ENCODE assay signal across 27 cellular contexts in the genomic region with DNA sequence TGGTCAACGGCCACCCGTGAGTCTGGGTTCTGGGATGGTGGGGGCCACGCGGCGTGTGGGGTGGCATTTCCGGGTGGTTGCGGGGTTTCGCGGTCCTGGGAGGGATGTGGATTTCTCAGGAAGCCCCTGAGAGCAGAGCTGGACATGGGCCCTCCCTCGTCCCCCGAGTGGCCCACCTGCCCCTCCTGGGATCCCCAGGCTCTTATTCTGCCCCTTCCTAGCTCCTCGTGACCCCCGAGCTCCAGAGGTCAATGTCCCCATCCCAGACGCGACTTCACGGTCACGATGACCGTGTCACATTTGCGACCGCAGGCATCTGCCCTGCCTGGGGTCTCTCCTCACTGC. TPM values are rescaled to one million over a fixed set of nuclear protein-coding genes. Genes with fewer than 3 reads are reported as not detected.
DNase-seq lines count a peak whose midpoint lies in the region; ATAC-seq and TF ChIP-seq lines count a peak whose summit lies in the region.
"Had no signal": no experiment of that assay in that cellular context is flagged by ENCODE, and none has a peak within 500 bp of the region (broad histone marks: within the 10 kb centered on the region; RNA-seq: fewer than 3 reads in every experiment).

No MANE protein-coding gene starts in this region.

- DNase-seq in activated CD4-positive, alpha-beta T cell treated with anti-CD3 and anti-CD28 coated beads for 1 hour = peak; percentile 7
- no peak for DNase-seq in activated CD4-positive, alpha-beta T cell treated with anti-CD3 and anti-CD28 coated beads, Interleukin-2, amount 50 U/mL, for 1 hour
- peak; percentile 21 for DNase-seq in GM20000 (ENCODE audit: low spot score)
- peak; percentile 6 for DNase-seq in iPS-NIHi7 (ENCODE audit: extremely low spot score)
- DNase-seq in upper lobe of right lung = peak; percentile 46
- no peak for DNase-seq in activated naive CD8-positive, alpha-beta T cell treated with anti-CD3 and anti-CD28 coated beads for 36 hours
- DNase-seq in NCI-H524 (lab: John Stamatoyannopoulos, UW) = no peak
- DNase-seq: DMS53, KBM-7, MV-4-11, NCI-H1105, NCI-H1436 treated with DMSO at 0.1 percent for 48 hours, NCI-H187 treated with DMSO at 0.1 percent for 48 hours, NCI-H2107, NCI-H526, PC-9, RPMI8226, SHP77 treated with DMSO at 0.1 percent for 48 hours, SW 1271 had no signal

- no peaks in the 10 kb centered on the region for H3K27me3 Mint-ChIP-seq in activated naive CD8-positive, alpha-beta T cell treated with anti-CD3 and anti-CD28 coated beads for 36 hours
- H3K27me3 Mint-ChIP-seq: CD4-positive, alpha-beta T cell had no signal

- intact Hi-C loops in upper lobe of right lung (cut with DNase I) = no loop called here

- no peaks in the 10 kb centered on the region for H3K27me3 ChIP-seq in upper lobe of right lung
- H3K27me3 ChIP-seq: BLaER1 had no signal

- H3K36me3 Mint-ChIP-seq in activated naive CD8-positive, alpha-beta T cell treated with anti-CD3 and anti-CD28 coated beads for 36 hours = no peaks in the 10 kb centered on the region

- TF ChIP-seq CTCF in GM20000 (IDR thresholded peaks at IDR 0.05; ENCODE audit: extremely low read depth, missing control alignments) (no peak), upper lobe of right lung (IDR thresholded peaks at IDR 0.05) (no peak)

- no peak overlapping the region for H3K4me3 ChIP-seq in upper lobe of right lung
- H3K4me3 ChIP-seq: BLaER1, PC-9 had no signal

- no peaks in the 10 kb centered on the region for H3K9me3 ChIP-seq in upper lobe of right lung
- H3K9me3 ChIP-seq: BLaER1 had no signal

- no peaks in the 10 kb centered on the region for H3K4me1 ChIP-seq in upper lobe of right lung

- ATAC-seq in upper lobe of right lung = no peak

- H3K27ac Mint-ChIP-seq in activated naive CD8-positive, alpha-beta T cell treated with anti-CD3 and anti-CD28 coated beads for 36 hours = no peak overlapping the region
- H3K27ac Mint-ChIP-seq: CD4-positive, alpha-beta T cell had no signal

- no peak overlapping the region for H3K27ac ChIP-seq in upper lobe of right lung
- H3K27ac ChIP-seq: BLaER1, PC-9 had no signal

- H3K9me3 Mint-ChIP-seq in activated naive CD8-positive, alpha-beta T cell treated with anti-CD3 and anti-CD28 coated beads for 36 hours = no peaks in the 10 kb centered on the region
- H3K9me3 Mint-ChIP-seq: CD4-positive, alpha-beta T cell had no signal

- H3K4me3 Mint-ChIP-seq in activated naive CD8-positive, alpha-beta T cell treated with anti-CD3 and anti-CD28 coated beads for 36 hours = no peak overlapping the region
- H3K4me3 Mint-ChIP-seq: CD4-positive, alpha-beta T cell had no signal

- H3K4me1 Mint-ChIP-seq in activated naive CD8-positive, alpha-beta T cell treated with anti-CD3 and anti-CD28 coated beads for 36 hours = no peaks in the 10 kb centered on the region

- no peaks in the 10 kb centered on the region for H3K36me3 ChIP-seq in upper lobe of right lung
- H3K36me3 ChIP-seq: BLaER1 had no signal

RNA-seq across cellular contexts. Expression of a gene that starts 4.4 kb away (rescaled TPM):
- total RNA-seq in upper lobe of right lung = not detected
- total RNA-seq in activated naive CD8-positive, alpha-beta T cell treated with anti-CD3 and anti-CD28 coated beads for 36 hours = not detected
- total RNA-seq: A172; CD4-positive, alpha-beta T cell; Daoy; G401; H4; LHCN-M2; MCF 10A had no signal

Comparison
In these comparisons a context has a peak if more than half of its experiments do, and no peak if none do; other contexts are left out.
1. DNase-seq: peak in activated CD4-positive, alpha-beta T cell treated with anti-CD3 and anti-CD28 coated beads for 1 hour (single experiment), GM20000 (single experiment), iPS-NIHi7 (single experiment) and upper lobe of right lung (single experiment); none in activated CD4-positive, alpha-beta T cell treated with anti-CD3 and anti-CD28 coated beads, Interleukin-2, amount 50 U/mL, for 1 hour (single experiment), activated naive CD8-positive, alpha-beta T cell treated with anti-CD3 and anti-CD28 coated beads for 36 hours (single experiment) and NCI-H524 (0 of 2).